In genomic region chr17:7589204-7589868, GRCh38 we compare ENCODE assay signal across 1 cellular context.
TF ChIP-seq lines count a peak whose summit lies in the region.

No MANE protein-coding gene starts in this region.

TF ChIP-seq in GM23338, 12 proteins besides CTCF, POLR2A, EP300 and RAD21 (continued from another document):
- no peak for TF ChIP-seq REST (IDR thresholded peaks at IDR 0.05; ENCODE audit: unreplicated experiment)
- no peak for TF ChIP-seq STAT1 (IDR thresholded peaks at IDR 0.05; ENCODE audit: unreplicated experiment)
- TF ChIP-seq EZH2 (IDR thresholded peaks at IDR 0.05; ENCODE audit: low read depth, unreplicated experiment) = no peak
- no peak for TF ChIP-seq JUNB (IDR thresholded peaks at IDR 0.05; ENCODE audit: unreplicated experiment)
